In the genomic region with DNA sequence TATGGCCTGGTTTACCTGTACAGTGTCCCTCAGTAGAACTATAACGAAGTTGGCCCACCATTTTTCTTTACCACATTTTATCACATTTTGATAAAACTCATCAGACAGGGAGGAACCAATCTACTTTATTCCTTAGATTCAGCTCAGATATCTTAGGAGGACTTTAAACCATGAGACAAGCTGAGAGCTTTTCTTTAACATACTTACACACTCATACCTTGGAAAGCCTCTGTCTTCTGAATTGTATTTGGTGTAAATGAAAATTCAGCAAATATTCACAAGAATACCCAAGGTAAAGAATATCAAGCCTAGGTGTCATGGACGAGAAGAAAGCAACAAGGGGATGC, we compare ENCODE assay signal across 3 cellular contexts.
TF ChIP-seq lines count a peak whose summit lies in the region.

No MANE protein-coding gene starts in this region.

TF ChIP-seq in HEK293, 187 proteins besides CTCF, POLR2A, EP300 and RAD21 (continued from another document):
- TF ChIP-seq ZNF518A (tag by site-specific recombination; conservative IDR thresholded peaks at IDR 0.05; ENCODE audit: low read depth) (0 out of 2 replicates have a peak, but pooled peaks have one; percentile 0), SP7 (tag by site-specific recombination; IDR thresholded peaks at IDR 0.05) (no peak)

TF ChIP-seq in SK-N-SH, 30 proteins besides CTCF, POLR2A, EP300 and RAD21 (continued from another document):
- TF ChIP-seq USF1 (IDR thresholded peaks at IDR 0.05; ENCODE audit: borderline replicate concordance, low read depth) (no peak), SIN3A (IDR thresholded peaks at IDR 0.05; ENCODE audit: borderline replicate concordance, low read depth, low read length) (no peak), RXRA (IDR thresholded peaks at IDR 0.05; ENCODE audit: borderline replicate concordance, low read depth) (no peak), FOSL2 (IDR thresholded peaks at IDR 0.05; ENCODE audit: borderline replicate concordance, low read depth) (no peak), RFX5 (IDR thresholded peaks at IDR 0.05; ENCODE audit: low read length) (no peak), YY1 (IDR thresholded peaks at IDR 0.05; ENCODE audit: low read depth) (no peak), GABPA (IDR thresholded peaks at IDR 0.05; ENCODE audit: low read depth) (no peak), EZH2phosphoT487 (IDR thresholded peaks at IDR 0.05; ENCODE audit: borderline replicate concordance, low read depth) (no peak), ELF1 (IDR thresholded peaks at IDR 0.05) (no peak), GATA2 (CRISPR knock-in tag; IDR thresholded peaks at IDR 0.05) (no peak), MXI1 (IDR thresholded peaks at IDR 0.05; ENCODE audit: low read depth, low read length) (no peak), NFIC (IDR thresholded peaks at IDR 0.05; ENCODE audit: borderline replicate concordance) (no peak)
- TF ChIP-seq, protein P1, sequence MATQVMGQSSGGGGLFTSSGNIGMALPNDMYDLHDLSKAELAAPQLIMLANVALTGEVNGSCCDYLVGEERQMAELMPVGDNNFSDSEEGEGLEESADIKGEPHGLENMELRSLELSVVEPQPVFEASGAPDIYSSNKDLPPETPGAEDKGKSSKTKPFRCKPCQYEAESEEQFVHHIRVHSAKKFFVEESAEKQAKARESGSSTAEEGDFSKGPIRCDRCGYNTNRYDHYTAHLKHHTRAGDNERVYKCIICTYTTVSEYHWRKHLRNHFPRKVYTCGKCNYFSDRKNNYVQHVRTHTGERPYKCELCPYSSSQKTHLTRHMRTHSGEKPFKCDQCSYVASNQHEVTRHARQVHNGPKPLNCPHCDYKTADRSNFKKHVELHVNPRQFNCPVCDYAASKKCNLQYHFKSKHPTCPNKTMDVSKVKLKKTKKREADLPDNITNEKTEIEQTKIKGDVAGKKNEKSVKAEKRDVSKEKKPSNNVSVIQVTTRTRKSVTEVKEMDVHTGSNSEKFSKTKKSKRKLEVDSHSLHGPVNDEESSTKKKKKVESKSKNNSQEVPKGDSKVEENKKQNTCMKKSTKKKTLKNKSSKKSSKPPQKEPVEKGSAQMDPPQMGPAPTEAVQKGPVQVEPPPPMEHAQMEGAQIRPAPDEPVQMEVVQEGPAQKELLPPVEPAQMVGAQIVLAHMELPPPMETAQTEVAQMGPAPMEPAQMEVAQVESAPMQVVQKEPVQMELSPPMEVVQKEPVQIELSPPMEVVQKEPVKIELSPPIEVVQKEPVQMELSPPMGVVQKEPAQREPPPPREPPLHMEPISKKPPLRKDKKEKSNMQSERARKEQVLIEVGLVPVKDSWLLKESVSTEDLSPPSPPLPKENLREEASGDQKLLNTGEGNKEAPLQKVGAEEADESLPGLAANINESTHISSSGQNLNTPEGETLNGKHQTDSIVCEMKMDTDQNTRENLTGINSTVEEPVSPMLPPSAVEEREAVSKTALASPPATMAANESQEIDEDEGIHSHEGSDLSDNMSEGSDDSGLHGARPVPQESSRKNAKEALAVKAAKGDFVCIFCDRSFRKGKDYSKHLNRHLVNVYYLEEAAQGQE (IDR thresholded peaks at IDR 0.05; ENCODE audit: low read depth, low read length): no peak

TF ChIP-seq in WTC11, 78 proteins besides CTCF, POLR2A, EP300 and RAD21 (continued from another document):
- TF ChIP-seq, protein P2, sequence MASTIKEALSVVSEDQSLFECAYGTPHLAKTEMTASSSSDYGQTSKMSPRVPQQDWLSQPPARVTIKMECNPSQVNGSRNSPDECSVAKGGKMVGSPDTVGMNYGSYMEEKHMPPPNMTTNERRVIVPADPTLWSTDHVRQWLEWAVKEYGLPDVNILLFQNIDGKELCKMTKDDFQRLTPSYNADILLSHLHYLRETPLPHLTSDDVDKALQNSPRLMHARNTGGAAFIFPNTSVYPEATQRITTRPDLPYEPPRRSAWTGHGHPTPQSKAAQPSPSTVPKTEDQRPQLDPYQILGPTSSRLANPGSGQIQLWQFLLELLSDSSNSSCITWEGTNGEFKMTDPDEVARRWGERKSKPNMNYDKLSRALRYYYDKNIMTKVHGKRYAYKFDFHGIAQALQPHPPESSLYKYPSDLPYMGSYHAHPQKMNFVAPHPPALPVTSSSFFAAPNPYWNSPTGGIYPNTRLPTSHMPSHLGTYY (CRISPR knock-in tag; IDR thresholded peaks at IDR 0.05): no peak
- TF ChIP-seq E2F4 (CRISPR knock-in tag; IDR thresholded peaks at IDR 0.05; ENCODE audit: borderline replicate concordance, low read depth) (no peak), KAT7 (CRISPR knock-in tag; IDR thresholded peaks at IDR 0.05; ENCODE audit: borderline replicate concordance) (no peak), CREB1 (CRISPR knock-in tag; IDR thresholded peaks at IDR 0.05) (no peak), FOXP4 (CRISPR knock-in tag; IDR thresholded peaks at IDR 0.05) (no peak), NFATC4 (CRISPR knock-in tag; IDR thresholded peaks at IDR 0.05) (no peak)
